6 cellular contexts compared by ENCODE assay signal in genomic region chr10:12834721-12835120, GRCh38.
"Had no signal": no experiment of that assay in that cellular context is flagged by ENCODE, and none has a peak within 500 bp of the region (broad histone marks: within the 10 kb centered on the region; RNA-seq: fewer than 3 reads in every experiment).

No MANE protein-coding gene starts in this region.

- H3K9ac ChIP-seq: GM23248, KMS-11 had no signal

- H3K9me3 ChIP-seq: HAP-1 had no signal

- H3K4me3 ChIP-seq: GM23248, HAP-1 had no signal

- H2AFZ ChIP-seq: GM23248 had no signal

- H3K4me2 ChIP-seq: KMS-11 had no signal

- DNase-seq: GM23248, GOT3, H7, KBM-7 had no signal

- H3K27ac ChIP-seq: GM23248, KMS-11 had no signal

- H3K4me1 ChIP-seq: HAP-1 had no signal

- H3K36me3 ChIP-seq: HAP-1 had no signal
